In the genomic region with DNA sequence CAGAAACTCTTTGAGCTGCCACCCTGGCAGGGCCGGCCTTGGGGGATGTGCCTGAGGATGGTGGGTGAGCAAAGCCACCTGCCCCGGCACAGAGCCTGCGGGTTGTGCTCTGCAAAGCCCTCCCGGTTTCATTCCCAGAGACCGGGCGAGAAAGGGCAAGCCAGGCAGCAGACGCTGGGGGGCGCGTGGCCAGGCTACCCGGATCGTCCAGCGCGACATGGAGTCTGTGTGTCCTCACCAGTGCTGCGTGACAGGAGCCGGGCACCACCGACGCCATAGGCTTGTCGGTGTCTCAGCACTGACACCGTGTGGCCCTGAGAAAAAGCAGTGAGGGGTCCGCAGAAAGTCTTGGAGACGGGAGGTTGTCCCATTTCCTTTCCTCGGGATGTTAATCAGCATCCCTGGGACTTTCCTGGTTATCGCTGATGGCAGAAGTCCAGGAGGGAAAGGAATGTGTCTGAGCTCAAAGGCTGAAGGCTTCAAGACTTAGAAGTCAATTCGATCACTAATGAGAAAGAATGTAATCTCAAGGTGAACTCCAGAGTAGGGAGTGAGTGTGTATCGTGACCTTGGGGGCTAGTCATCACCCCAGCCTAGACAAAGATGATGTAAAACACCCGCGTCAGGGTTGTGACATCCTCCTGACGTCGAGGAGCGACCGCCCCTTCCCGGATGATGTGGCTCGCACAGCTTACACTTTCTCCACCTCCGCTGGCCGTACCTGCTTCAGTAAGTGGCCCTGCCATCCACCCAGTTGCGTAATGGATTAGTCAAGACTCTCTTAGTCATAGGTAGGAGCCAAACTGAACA, we compare ENCODE assay signal across 8 cellular contexts. TPM values are rescaled to one million over a fixed set of nuclear protein-coding genes. Genes with fewer than 3 reads are reported as not detected.
A peak's percentile ranks its signal among the peaks of the same experiment; 100 is the strongest.
DNase-seq lines count a peak whose midpoint lies in the region; ATAC-seq and TF ChIP-seq lines count a peak whose summit lies in the region.

No MANE protein-coding gene starts in this region.

- in situ Hi-C loops in ACHN (cut with HindIII; ENCODE audit: low pct_ligation_motif_present, low pct_unique_long_range_greater_than_20kb, low sequenced_read_pairs) = no loop called here

- peak; percentile 63 for TF ChIP-seq CTCF in GM20000 (IDR thresholded peaks at IDR 0.05; ENCODE audit: extremely low read depth, missing control alignments)

- ATAC-seq in left lobe of liver = peak; percentile 65
- ATAC-seq in HG02623 (IDR thresholded peaks at IDR 0.05; ENCODE audit: unreplicated experiment) = no peak

- peak; percentile 80 for DNase-seq in ACHN
- DNase-seq in GM20000 (ENCODE audit: low spot score) = peak; percentile 73
- peak; percentile 65 for DNase-seq in NCI-H345 (lab: John Stamatoyannopoulos, UW)
- DNase-seq in activated CD4-positive, CD25-positive, alpha-beta regulatory T cell treated with anti-CD3 and anti-CD28 coated beads, Interleukin-2, amount 50 U/mL, for 16 hours (ENCODE audit: low read depth, low spot score) = peak; percentile 23
- peak; percentile 48 to 78 for DNase-seq in dermis microvascular lymphatic vessel endothelial cell (ENCODE audit: low read depth in 2 of 2)
- DNase-seq in left lobe of liver (ENCODE audit: low spot score) = peak; percentile 68
- DNase-seq in stimulated activated CD4-positive, alpha-beta T cell treated with anti-CD3 and anti-CD28 coated beads, Interleukin-2, amount 100 ng/mL, for 24 hours = peak; percentile 49 to 57

RNA-seq across cellular contexts. Expression of a gene that starts 36.3 kb away (rescaled TPM):
- total RNA-seq in dermis microvascular lymphatic vessel endothelial cell (not detected in 2 replicates), left lobe of liver (not detected)

RNA-seq across cellular contexts. Expression of a gene that starts 37.2 kb away (rescaled TPM):
- not detected in 2 replicates for total RNA-seq in dermis microvascular lymphatic vessel endothelial cell
- not detected for total RNA-seq in left lobe of liver

Comparison
In these comparisons a context has a peak if more than half of its experiments do, and no peak if none do; other contexts are left out.
1. DNase-seq: peak in every context shown above with its lines; median percentile 80 in ACHN; 73 in GM20000; 68 in left lobe of liver; 65 in NCI-H345; 63 in dermis microvascular lymphatic vessel endothelial cell; 53 in stimulated activated CD4-positive, alpha-beta T cell treated with anti-CD3 and anti-CD28 coated beads, Interleukin-2, amount 100 ng/mL, for 24 hours; 23 in activated CD4-positive, CD25-positive, alpha-beta regulatory T cell treated with anti-CD3 and anti-CD28 coated beads, Interleukin-2, amount 50 U/mL, for 16 hours.